8 cellular contexts compared by ENCODE assay signal in genomic region chr4:140098481-140099132, GRCh38. TPM values are rescaled to one million over a fixed set of nuclear protein-coding genes. Genes with fewer than 3 reads are reported as not detected.
DNase-seq lines count a peak whose midpoint lies in the region; ATAC-seq and TF ChIP-seq lines count a peak whose summit lies in the region.

No MANE protein-coding gene starts in this region.

- peaks cover 85% of the 10 kb centered on the region for H3K4me1 Mint-ChIP-seq in dendritic cell treated with granulocyte-macrophage colony-stimulating factor and Interleukin-4, amounts not matched to agents 40 ng/mL and 50 ng/mL, for 4 days (ENCODE audit: low read depth)
- H3K4me1 Mint-ChIP-seq in endodermal cell, result peaks cover 51% of the 10 kb centered on the region

- POLR2A ChIA-PET in A673 (lab: Charles Lee; ENCODE audit: low non-redundant PET), result no interaction called here

- H3K9me3 Mint-ChIP-seq in dendritic cell treated with granulocyte-macrophage colony-stimulating factor and Interleukin-4, amounts not matched to agents 40 ng/mL and 50 ng/mL, for 4 days, result peaks cover 8% of the 10 kb centered on the region
- H3K9me3 Mint-ChIP-seq in endodermal cell, result no peaks in the 10 kb centered on the region

- no peaks in the 10 kb centered on the region for H3K27me3 ChIP-seq in A673 (replicated peaks; ENCODE audit: insufficient read depth, low read depth, low read length, poor library complexity)
- no peaks in the 10 kb centered on the region for H3K27me3 ChIP-seq in endodermal cell (ENCODE audit: control insufficient read depth, insufficient read depth, low read length, poor library complexity, severe bottlenecking)

- peak overlapping the region; percentile 74 for H3K27ac Mint-ChIP-seq in dendritic cell treated with granulocyte-macrophage colony-stimulating factor and Interleukin-4, amounts not matched to agents 40 ng/mL and 50 ng/mL, for 4 days
- H3K27ac Mint-ChIP-seq in endodermal cell, result no peak overlapping the region

- H3K27ac ChIP-seq in A673 (ENCODE audit: low read depth, low read length, poor library complexity, severe bottlenecking) (peak overlapping the region; percentile 70), endodermal cell (ENCODE audit: low read depth, low read length) (no peak overlapping the region)

- WGBS in endodermal cell (ENCODE audit: insufficient coverage in 1 of 2, insufficient read length in 1 of 2), 2 experiments, result 86 to 100% methylated on average over 3 to 5 of the region's 5 CpGs

- H3K36me3 Mint-ChIP-seq in dendritic cell treated with granulocyte-macrophage colony-stimulating factor and Interleukin-4, amounts not matched to agents 40 ng/mL and 50 ng/mL, for 4 days (ENCODE audit: low read depth), result peaks cover 6% of the 10 kb centered on the region
- H3K36me3 Mint-ChIP-seq in endodermal cell (ENCODE audit: low read depth), result peaks cover 10% of the 10 kb centered on the region

- H3K36me3 ChIP-seq in A673 (ENCODE audit: insufficient read depth, low read length, poor library complexity, severe bottlenecking) (no peaks in the 10 kb centered on the region), mucosa of descending colon (ENCODE audit: low read depth) (no peaks in the 10 kb centered on the region), endodermal cell (ENCODE audit: control insufficient read depth, insufficient read depth, low read length) (peaks cover 8% of the 10 kb centered on the region)

- H3K4me3 ChIP-seq in A673 (ENCODE audit: low read depth, low read length, poor library complexity, severe bottlenecking), result no peak overlapping the region
- no peak overlapping the region for H3K4me3 ChIP-seq in mucosa of descending colon
- no peak overlapping the region for H3K4me3 ChIP-seq in endodermal cell (ENCODE audit: low read length)

- peak; percentile 67 for ATAC-seq in mucosa of descending colon

- CTCF ChIA-PET in A673 (lab: Charles Lee), result no interaction called here

- TF ChIP-seq CTCF in A673 (conservative IDR thresholded peaks at IDR 0.05; ENCODE audit: low read depth, low read length) (no peak), mucosa of descending colon (IDR thresholded peaks at IDR 0.05) (no peak), endodermal cell (conservative IDR thresholded peaks at IDR 0.05) (no peak)

- H3K4me3 Mint-ChIP-seq in dendritic cell treated with granulocyte-macrophage colony-stimulating factor and Interleukin-4, amounts not matched to agents 40 ng/mL and 50 ng/mL, for 4 days, result no peak overlapping the region
- no peak overlapping the region for H3K4me3 Mint-ChIP-seq in endodermal cell

- peaks cover 67% of the 10 kb centered on the region for H3K4me1 ChIP-seq in A673 (ENCODE audit: insufficient read depth, low read length, poor library complexity, severe bottlenecking)
- peaks cover 4% of the 10 kb centered on the region for H3K4me1 ChIP-seq in mucosa of descending colon (ENCODE audit: low read depth)
- H3K4me1 ChIP-seq in endodermal cell (ENCODE audit: control insufficient read depth, insufficient read depth, low read length), result peaks cover 20% of the 10 kb centered on the region

- intact Hi-C loops in A673 (cut with micrococcal nuclease; ENCODE audit: unreplicated experiment), result loop anchor here (5.0 kb wide), 2 partner anchors 54 to 144 kb away; partner anchors contain the start of gene MAML3
- intact Hi-C loops in dendritic cell treated with granulocyte-macrophage colony-stimulating factor and Interleukin-4, amounts not matched to agents 40 ng/mL and 50 ng/mL, for 4 days (cut with micrococcal nuclease), result no loop called here
- intact Hi-C loops in mucosa of descending colon (cut with DNase I, micrococcal nuclease), result no loop called here

- H3K27me3 Mint-ChIP-seq in dendritic cell treated with granulocyte-macrophage colony-stimulating factor and Interleukin-4, amounts not matched to agents 40 ng/mL and 50 ng/mL, for 4 days, result no peaks in the 10 kb centered on the region
- no peaks in the 10 kb centered on the region for H3K27me3 Mint-ChIP-seq in endodermal cell (ENCODE audit: insufficient read depth)

- no TSS peak for BruUV-seq in A673 (replicated peaks; lab: Mats Ljungman, UMichigan)

- peak; percentile 40 for DNase-seq in A673 (ENCODE audit: low spot score)
- peak; percentile 28 to 33 for DNase-seq in Kasumi-1 (lab: John Stamatoyannopoulos, UW)
- DNase-seq in mucosa of descending colon, result no peak
- no peak for DNase-seq in D341Med (ENCODE audit: low spot score)
- DNase-seq in DMS79 treated with DMSO at 0.1 percent for 48 hours (lab: John Stamatoyannopoulos, UW), result no peak
- DNase-seq in endodermal cell, result no peak
- no peak for DNase-seq in activated effector memory CD4-positive, alpha-beta T cell treated with Interleukin-2 at 50 U/mL for 16 hours

- H3K9me3 ChIP-seq in A673 (ENCODE audit: low read depth, low read length, poor library complexity, severe bottlenecking) (no peaks in the 10 kb centered on the region), mucosa of descending colon (no peaks in the 10 kb centered on the region), endodermal cell (ENCODE audit: control insufficient read depth, low read length) (no peaks in the 10 kb centered on the region)

- no peak overlapping the region for H3K9ac ChIP-seq in endodermal cell (ENCODE audit: extremely low read depth, low read length, poor library complexity, severe bottlenecking)

RNA-seq across cellular contexts. Expression of gene MAML3, which starts 55.4 kb away (rescaled TPM):
- total RNA-seq in A673 (2021) (3.7 and 4.3 TPM in 2 replicates), mucosa of descending colon (10 to 100 TPM; 10.4 to 23.5 (median 14.8) TPM), endodermal cell (10 to 100 TPM; 29.2 to 32.2 TPM)
- 16.8 TPM for polyA plus RNA-seq in endodermal cell (2013, experiment 1 of 2)
- polyA plus RNA-seq in endodermal cell (2013, experiment 2 of 2), result 15.4 TPM

Comparison
In these comparisons a context has a peak if more than half of its experiments do, and no peak if none do; other contexts are left out.
1. DNase-seq: peak in A673 (single experiment) and Kasumi-1 (2 of 2); none in mucosa of descending colon (0 of 3), D341Med (single experiment), DMS79 treated with DMSO at 0.1 percent for 48 hours (single experiment), endodermal cell (single experiment) and activated effector memory CD4-positive, alpha-beta T cell treated with Interleukin-2 at 50 U/mL for 16 hours (single experiment).